Comparison of ENCODE assay signal across 14 cellular contexts in genomic region chr9:110311978-110312377, GRCh38. TPM values are rescaled to one million over a fixed set of nuclear protein-coding genes. Genes with fewer than 3 reads are reported as not detected.
"Had no signal": no experiment of that assay in that cellular context is flagged by ENCODE, and none has a peak within 500 bp of the region (broad histone marks: within the 10 kb centered on the region; RNA-seq: fewer than 3 reads in every experiment).

No MANE protein-coding gene starts in this region.

RNA-seq across cellular contexts. Expression of gene TXNDC8, which starts 25.7 kb away (rescaled TPM):
- total RNA-seq: stomach, subcutaneous adipose tissue, suprapubic skin, temporal lobe, thoracic aorta, thyroid gland, tibial nerve, transverse colon, upper lobe of left lung, upper lobe of right lung, ureter, urinary bladder, uterus, vagina had no signal
- polyA plus RNA-seq: stomach, urinary bladder had no signal
